7 cellular contexts compared by ENCODE assay signal in the genomic region with DNA sequence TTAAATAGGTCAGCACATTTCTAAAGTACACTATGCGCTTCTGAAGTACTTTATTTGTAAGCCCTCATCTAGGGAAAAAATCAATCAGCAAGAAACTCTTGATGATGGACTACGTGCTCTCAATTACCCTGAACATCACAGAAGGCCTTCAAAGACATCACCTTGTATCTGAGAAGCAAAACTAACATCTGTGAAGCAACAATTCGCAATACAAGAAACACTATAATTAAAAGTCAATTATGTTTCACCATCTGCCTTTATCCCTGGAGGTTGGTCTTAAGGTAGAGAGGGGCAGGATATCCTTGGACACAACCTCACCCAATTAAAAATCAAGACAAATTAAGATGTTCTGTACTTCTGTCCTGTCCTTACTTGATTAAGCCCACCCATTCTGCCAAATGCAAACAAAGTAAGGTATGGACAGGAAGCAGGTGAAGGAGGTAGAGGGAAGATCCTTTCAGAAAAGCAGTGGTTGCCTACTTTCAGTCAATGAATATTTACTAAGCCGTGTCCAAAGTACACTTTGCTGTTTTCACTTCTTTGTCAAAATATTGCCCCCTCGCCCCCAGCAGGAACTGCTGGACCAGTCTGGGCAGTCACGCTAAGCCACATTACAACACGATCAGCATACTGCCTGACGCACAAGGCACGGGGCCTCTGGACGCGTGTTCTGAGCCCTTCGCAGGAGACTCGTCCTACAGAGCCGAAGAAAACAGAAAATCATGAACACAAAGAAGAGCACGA.
DNase-seq lines count a peak whose midpoint lies in the region; ATAC-seq lines count a peak whose summit lies in the region.

No MANE protein-coding gene starts in this region.

- DNase-seq in NCI-H1105 (lab: John Stamatoyannopoulos, UW) (peak; percentile 29), memory B cell (ENCODE audit: low spot score in 2 of 2) (no peak)
- DNase-seq in activated CD4-positive, alpha-beta T cell treated with anti-CD3 and anti-CD28 coated beads for 48 hours, result peak; percentile 56
- DNase-seq in stimulated activated naive CD8-positive, alpha-beta T cell treated with anti-CD3 and anti-CD28 coated beads, Interleukin-15, amount 100 ng/mL, for 72 hours, result peak; percentile 39 to 41

- H3K27me3 Mint-ChIP-seq in memory B cell, result no peaks in the 10 kb centered on the region
- no peaks in the 10 kb centered on the region for H3K27me3 Mint-ChIP-seq in stimulated activated naive CD8-positive, alpha-beta T cell treated with anti-CD3 and anti-CD28 coated beads, Interleukin-15, amount 100 ng/mL, for 72 hours

- H3K36me3 ChIP-seq in endocrine pancreas (ENCODE audit: control insufficient read depth, insufficient read depth, low read length), result no peaks in the 10 kb centered on the region

- peak overlapping the region; percentile 95 for H3K4me3 ChIP-seq in endocrine pancreas (ENCODE audit: control insufficient read depth, insufficient read depth, low read length)

- peaks cover 29% of the 10 kb centered on the region for H3K4me1 Mint-ChIP-seq in memory B cell
- H3K4me1 Mint-ChIP-seq in stimulated activated naive CD8-positive, alpha-beta T cell treated with anti-CD3 and anti-CD28 coated beads, Interleukin-15, amount 100 ng/mL, for 72 hours, result peaks cover 70% of the 10 kb centered on the region

- H3K27ac Mint-ChIP-seq in memory B cell, result peak overlapping the region; percentile 90
- peak overlapping the region; percentile 14 to 86 for H3K27ac Mint-ChIP-seq in stimulated activated naive CD8-positive, alpha-beta T cell treated with anti-CD3 and anti-CD28 coated beads, Interleukin-15, amount 100 ng/mL, for 72 hours

- H3K9me3 ChIP-seq in endocrine pancreas (ENCODE audit: control insufficient read depth, low read length), result no peaks in the 10 kb centered on the region

- H3K9me3 Mint-ChIP-seq in memory B cell, result no peaks in the 10 kb centered on the region
- H3K9me3 Mint-ChIP-seq in stimulated activated naive CD8-positive, alpha-beta T cell treated with anti-CD3 and anti-CD28 coated beads, Interleukin-15, amount 100 ng/mL, for 72 hours, result no peaks in the 10 kb centered on the region

- no peaks in the 10 kb centered on the region for H3K27me3 ChIP-seq in endocrine pancreas (ENCODE audit: control insufficient read depth, insufficient read depth, low read length)

- no peaks in the 10 kb centered on the region for H3K36me3 Mint-ChIP-seq in memory B cell

- peak overlapping the region; percentile 97 for H3K9ac ChIP-seq in endocrine pancreas (ENCODE audit: control insufficient read depth, insufficient read depth, low read length)

- H3K4me3 Mint-ChIP-seq in memory B cell, result peak overlapping the region; percentile 91
- peak overlapping the region; percentile 91 to 98 for H3K4me3 Mint-ChIP-seq in stimulated activated naive CD8-positive, alpha-beta T cell treated with anti-CD3 and anti-CD28 coated beads, Interleukin-15, amount 100 ng/mL, for 72 hours

- ATAC-seq in GM18498 (IDR thresholded peaks at IDR 0.05; ENCODE audit: unreplicated experiment) (peak; percentile 24), HG02571 (IDR thresholded peaks at IDR 0.05; ENCODE audit: unreplicated experiment) (peak; percentile 15), memory B cell (ENCODE audit: low read depth) (peak; percentile 21)
- ATAC-seq in stimulated activated naive CD8-positive, alpha-beta T cell treated with anti-CD3 and anti-CD28 coated beads, Interleukin-15, amount 100 ng/mL, for 72 hours, result peak; percentile 48

- peaks cover 21% of the 10 kb centered on the region for H3K4me1 ChIP-seq in endocrine pancreas (ENCODE audit: control insufficient read depth, insufficient read depth, low read length)

Comparison
In these comparisons a context has a peak if more than half of its experiments do, and no peak if none do; other contexts are left out.
1. DNase-seq: peak in NCI-H1105 (single experiment), activated CD4-positive, alpha-beta T cell treated with anti-CD3 and anti-CD28 coated beads for 48 hours (single experiment) and stimulated activated naive CD8-positive, alpha-beta T cell treated with anti-CD3 and anti-CD28 coated beads, Interleukin-15, amount 100 ng/mL, for 72 hours (2 of 2); none in memory B cell (0 of 2).
2. Peak in every context shown above with its lines, with median percentiles within 50 percentile points of each other: ATAC-seq.